Comparison of ENCODE assay signal across 23 cellular contexts in the genomic region with DNA sequence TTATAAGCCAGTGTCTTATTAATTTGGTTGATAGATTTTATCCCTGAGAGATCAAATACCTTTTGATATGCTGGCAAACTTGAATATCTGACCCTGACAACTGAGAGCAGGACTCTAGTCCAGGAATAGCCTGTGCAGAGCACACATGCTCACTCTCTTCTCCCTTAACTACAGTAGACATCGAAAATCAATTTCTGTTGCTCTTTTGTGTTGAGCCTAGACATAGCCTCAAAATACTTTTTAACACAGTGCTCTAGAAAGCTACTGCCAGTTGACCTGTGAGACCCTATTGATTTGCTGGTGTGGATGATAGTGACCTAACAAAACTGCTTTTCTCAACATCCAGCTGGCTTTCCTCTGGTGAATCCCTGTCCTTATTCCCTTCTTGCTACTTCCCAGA.
"Had no signal": no experiment of that assay in that cellular context is flagged by ENCODE, and none has a peak within 500 bp of the region (broad histone marks: within the 10 kb centered on the region; RNA-seq: fewer than 3 reads in every experiment).

No MANE protein-coding gene starts in this region.

- H3K4me1 ChIP-seq: esophagus squamous epithelium, gastrocnemius medialis, heart right ventricle, left ventricle myocardium inferior, lower lobe of right lung had no signal

- FAIRE-seq: colon, endothelial cell of umbilical vein, islet of Langerhans, keratinocyte had no signal

- H3K36me3 ChIP-seq: esophagus squamous epithelium, gastrocnemius medialis, heart right ventricle, left ventricle myocardium inferior, lower lobe of right lung had no signal

- H3K27ac ChIP-seq: coronary artery, dorsolateral prefrontal cortex, esophagus squamous epithelium, gastrocnemius medialis, heart right ventricle, left ventricle myocardium inferior, lower lobe of right lung had no signal

- H3K27me3 ChIP-seq: dorsolateral prefrontal cortex, esophagus squamous epithelium, gastrocnemius medialis, heart right ventricle had no signal

- ATAC-seq: gastrocnemius medialis, heart right ventricle, left cardiac atrium, lower lobe of right lung, mucosa of descending colon had no signal

- DNase-seq: dermis blood vessel endothelial cell; dorsolateral prefrontal cortex; effector CD4-positive, alpha-beta T cell; effector memory CD4-positive, alpha-beta T cell; esophagus squamous epithelium; foreskin fibroblast; foreskin melanocyte; gastrocnemius medialis; glutamatergic neuron; head of caudate nucleus; heart right ventricle; hippocampal formation; left cardiac atrium; left ventricle myocardium inferior; lower lobe of right lung; mesenchymal stem cell; mucosa of descending colon; naive B cell had no signal

- H3K4me3 ChIP-seq: coronary artery, dorsolateral prefrontal cortex, esophagus squamous epithelium, gastrocnemius medialis, heart right ventricle, left ventricle myocardium inferior, lower lobe of right lung, mucosa of descending colon had no signal

- H3K9me3 ChIP-seq: esophagus squamous epithelium, gastrocnemius medialis, heart right ventricle, left ventricle myocardium inferior, mucosa of descending colon had no signal
